Comparison of ENCODE assay signal across 11 cellular contexts in the genomic region with DNA sequence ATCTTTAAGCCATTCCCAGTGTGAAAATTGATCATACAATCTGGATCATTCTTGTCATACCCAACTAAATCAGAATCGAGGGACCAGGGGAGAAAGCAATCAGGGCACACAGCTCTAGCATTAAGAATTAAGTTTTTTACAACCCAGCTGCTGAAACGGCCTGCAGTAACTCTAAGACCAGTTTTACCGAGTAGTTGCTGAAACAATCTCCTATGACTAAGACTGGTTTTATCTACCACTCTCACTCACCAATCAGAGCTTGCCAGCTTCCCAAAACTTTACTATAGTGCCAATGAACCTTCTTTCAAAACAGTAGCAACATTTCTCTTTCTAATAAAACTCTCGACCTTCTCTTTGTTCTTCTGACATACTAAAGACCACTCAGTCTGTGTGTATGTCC. TPM values are rescaled to one million over a fixed set of nuclear protein-coding genes. Genes with fewer than 3 reads are reported as not detected.
DNase-seq lines count a peak whose midpoint lies in the region; ATAC-seq and TF ChIP-seq lines count a peak whose summit lies in the region.
"Had no signal": no experiment of that assay in that cellular context is flagged by ENCODE, and none has a peak within 500 bp of the region (broad histone marks: within the 10 kb centered on the region; RNA-seq: fewer than 3 reads in every experiment).

No MANE protein-coding gene starts in this region.

- no peak overlapping the region for H2AFZ ChIP-seq in trophoblast cell (ENCODE audit: insufficient read depth, low read length, poor library complexity)

- TF ChIP-seq EP300 in esophagus muscularis mucosa (IDR thresholded peaks at IDR 0.05), result no peak

- peak overlapping the region; percentile 80 for H3K4me3 ChIP-seq in cardiac muscle cell
- peak overlapping the region; percentile 27 for H3K4me3 ChIP-seq in SK-N-MC
- H3K4me3 ChIP-seq in esophagus muscularis mucosa, result peak overlapping the region; percentile 2 to 88 (median 56)
- H3K4me3 ChIP-seq in tibial artery, result peak overlapping the region; percentile 21 to 68
- no peak overlapping the region for H3K4me3 ChIP-seq in trophoblast cell (ENCODE audit: low read depth, low read length)

- H3K27ac ChIP-seq in cardiac muscle cell (no peak overlapping the region), SK-N-MC (peak overlapping the region; percentile 33; the same call in 1 of the 2 replicates), esophagus muscularis mucosa (replicated peaks in 1 of 4) (peak overlapping the region; percentile 89 to 95 (median 93)), tibial artery (peak overlapping the region; percentile 25 to 99), trophoblast cell (ENCODE audit: low read depth, low read length) (no peak overlapping the region)

- no peak overlapping the region for H3K14ac ChIP-seq in trophoblast cell (ENCODE audit: low read length)

- intact Hi-C loops in cardiac septum (cut with DNase I), result no loop called here
- intact Hi-C loops in esophagus muscularis mucosa (cut with DNase I), result loop anchor here (2.0 kb wide), 1 partner anchor 33 kb away; the partner anchor contains the start of gene HMGB2
- intact Hi-C loops in tibial artery (cut with DNase I; ENCODE audit: low total_unique reads), result no loop called here

- no peak overlapping the region for H2BK120ac ChIP-seq in trophoblast cell (ENCODE audit: insufficient read depth, low read length, poor library complexity)

- H4K91ac ChIP-seq in trophoblast cell (ENCODE audit: low read depth, low read length), result no peak overlapping the region

- H4K12ac ChIP-seq in trophoblast cell (ENCODE audit: low read depth, low read length), result no peak overlapping the region

- H3K9me3 ChIP-seq in cardiac muscle cell (ENCODE audit: low read depth) (no peaks in the 10 kb centered on the region), SK-N-MC (ENCODE audit: low read depth, low read length) (no peaks in the 10 kb centered on the region), esophagus muscularis mucosa (no peaks in the 10 kb centered on the region), tibial artery (no peaks in the 10 kb centered on the region), trophoblast cell (ENCODE audit: insufficient read depth, low read depth, low read length) (no peaks in the 10 kb centered on the region)

- DNase-seq in cardiac muscle cell (ENCODE audit: low read depth in 1 of 2, low spot score in 1 of 2) (peak in 1 of 2 donors; percentile 61), cardiac septum (ENCODE audit: low spot score) (no peak), SK-N-MC (ENCODE audit: low read depth, low spot score) (no peak), esophagus muscularis mucosa (ENCODE audit: extremely low spot score) (no peak), tibial artery (no peak), trophoblast cell (no peak)
- DNase-seq in activated effector memory CD4-positive, alpha-beta T cell treated with anti-CD3 and anti-CD28 coated beads, Interleukin-2, amount 50 U/mL, for 16 hours, result no peak
- DNase-seq: KG1; small intestine; stimulated activated naive CD4-positive, alpha-beta T cell treated with Interleukin-2 at 50 U/mL for 16 hours had no signal

- H3K4me2 ChIP-seq in trophoblast cell (ENCODE audit: low read length), result no peak overlapping the region

- H3K9ac ChIP-seq in SK-N-MC (ENCODE audit: insufficient read length) (peak overlapping the region; percentile 3), trophoblast cell (ENCODE audit: low read length) (no peak overlapping the region)

- H3K79me2 ChIP-seq in trophoblast cell (ENCODE audit: control insufficient read depth, insufficient read depth, low read length, poor library complexity), result peaks cover 1% of the 10 kb centered on the region

- TF ChIP-seq POLR2A in esophagus muscularis mucosa (IDR thresholded peaks at IDR 0.05; ENCODE audit: low read depth), result no peak

- no peaks in the 10 kb centered on the region for H3K36me3 ChIP-seq in cardiac muscle cell
- no peaks in the 10 kb centered on the region for H3K36me3 ChIP-seq in SK-N-MC (ENCODE audit: insufficient read depth, low read length)
- H3K36me3 ChIP-seq in esophagus muscularis mucosa, result no peaks in the 10 kb centered on the region
- no peaks in the 10 kb centered on the region for H3K36me3 ChIP-seq in tibial artery
- H3K36me3 ChIP-seq in trophoblast cell (ENCODE audit: control insufficient read depth in 1 of 2, insufficient read depth in 2 of 2, low read length in 2 of 2), result no peaks in the 10 kb centered on the region

- H2AK5ac ChIP-seq in trophoblast cell (ENCODE audit: low read length), result no peak overlapping the region

- H3K27me3 ChIP-seq in cardiac muscle cell (no peaks in the 10 kb centered on the region), esophagus muscularis mucosa (no peaks in the 10 kb centered on the region), tibial artery (no peaks in the 10 kb centered on the region), trophoblast cell (ENCODE audit: insufficient read depth, low read length) (no peaks in the 10 kb centered on the region)

- no peak overlapping the region for H2BK12ac ChIP-seq in trophoblast cell (ENCODE audit: low read length)

- no peak overlapping the region for H2BK5ac ChIP-seq in trophoblast cell (ENCODE audit: low read depth, low read length, poor library complexity)

- WGBS in esophagus muscularis mucosa, result 34% methylated on average over 4 of the region's 4 CpGs
- WGBS in trophoblast cell (ENCODE audit: extremely low coverage, insufficient coverage, insufficient read length), result 100% methylated on average over 1 of the region's 4 CpGs

- H3K4me1 ChIP-seq in cardiac muscle cell (ENCODE audit: low read depth) (no peaks in the 10 kb centered on the region), esophagus muscularis mucosa (peaks cover 14 to 42% (median 29%) of the 10 kb centered on the region in 4 donors), tibial artery (peaks cover 0 to 30% (median 8%) of the 10 kb centered on the region in 4 donors), trophoblast cell (ENCODE audit: control insufficient read depth in 1 of 2, insufficient read depth in 2 of 2, low read length in 2 of 2) (no peaks in the 10 kb centered on the region)

- no peak for ATAC-seq in GM19455 (IDR thresholded peaks at IDR 0.05; ENCODE audit: unreplicated experiment)

- H3K79me1 ChIP-seq in trophoblast cell (ENCODE audit: low read length), result peaks cover 5% of the 10 kb centered on the region

- no peak overlapping the region for H3K4ac ChIP-seq in trophoblast cell (ENCODE audit: low read depth, low read length)

- H3K18ac ChIP-seq in trophoblast cell (ENCODE audit: low read length), result no peak overlapping the region

- no peak overlapping the region for H3K23ac ChIP-seq in trophoblast cell (ENCODE audit: low read length)

- TF ChIP-seq CTCF in cardiac muscle cell (IDR thresholded peaks at IDR 0.05; ENCODE audit: low read depth, low read length) (no peak), esophagus muscularis mucosa (IDR thresholded peaks at IDR 0.05) (no peak), tibial artery (IDR thresholded peaks at IDR 0.05) (no peak)

- no peak overlapping the region for H4K8ac ChIP-seq in trophoblast cell (ENCODE audit: low read depth, low read length)

RNA-seq across cellular contexts. Expression of gene SAP30, which starts 2.8 kb away (rescaled TPM):
- total RNA-seq in cardiac muscle cell (42.0 and 49.7 TPM in 2 replicates), cardiac septum (20.1 TPM), esophagus muscularis mucosa (10 to 100 TPM; 39.6 to 56.2 (median 43.7) TPM)
- 49.4 and 66.1 TPM in 2 replicates for polyA plus RNA-seq in cardiac muscle cell
- 5.8 and 6.2 TPM in 2 replicates for polyA plus RNA-seq in trophoblast cell (2013)

RNA-seq across cellular contexts. Expression of gene SCRG1, which starts 31.0 kb away (rescaled TPM):
- total RNA-seq in cardiac muscle cell (0.04 and 0.12 TPM in 2 replicates), cardiac septum (1.1 TPM), esophagus muscularis mucosa (1 to 10 TPM; 2.3 to 3.0 (median 2.7) TPM)
- polyA plus RNA-seq in cardiac muscle cell, result 1.9 and 2.7 TPM in 2 replicates
- polyA plus RNA-seq in trophoblast cell (2013), result 0.25 and 0.29 TPM in 2 replicates

RNA-seq across cellular contexts. Expression of gene HMGB2, which starts 33.8 kb away (rescaled TPM):
- 89.0 and 443 TPM in 2 replicates for total RNA-seq in cardiac muscle cell
- 195 and 728 TPM in 2 replicates for polyA plus RNA-seq in cardiac muscle cell
- total RNA-seq in cardiac septum, result 41.8 TPM
- total RNA-seq in esophagus muscularis mucosa, result 10 to 100 TPM; 35.7 to 69.7 (median 46.2) TPM
- polyA plus RNA-seq in trophoblast cell (2013), result 147 and 166 TPM in 2 replicates

Comparison
In these comparisons a context has a peak if more than half of its experiments do, and no peak if none do; other contexts are left out.
1. H3K27ac ChIP-seq: peak in SK-N-MC (single experiment), esophagus muscularis mucosa (4 of 4) and tibial artery (2 of 2); none in cardiac muscle cell (single experiment) and trophoblast cell (single experiment).